In the genomic region with DNA sequence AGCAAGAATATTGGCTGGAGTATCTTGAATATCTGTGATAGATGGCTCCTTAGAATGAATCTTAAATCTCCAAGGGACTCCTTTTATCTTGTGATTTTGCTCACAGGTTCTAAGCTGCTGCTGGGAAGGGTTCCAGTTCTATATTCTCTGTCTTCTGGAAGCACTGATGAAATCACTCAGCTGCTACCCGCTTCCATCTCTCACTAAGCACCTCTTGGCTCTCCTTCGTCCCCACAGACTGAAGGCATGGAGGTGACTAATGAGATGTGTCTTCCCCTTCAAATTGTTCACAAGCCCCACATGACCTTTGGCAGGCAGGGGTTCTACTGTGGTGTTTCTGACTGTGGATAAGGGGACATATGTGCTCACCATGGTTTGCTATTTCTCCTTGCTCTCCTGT, we compare ENCODE assay signal across 25 cellular contexts.
DNase-seq lines count a peak whose midpoint lies in the region; ATAC-seq and TF ChIP-seq lines count a peak whose summit lies in the region.
"Had no signal": no experiment of that assay in that cellular context is flagged by ENCODE, and none has a peak within 500 bp of the region (broad histone marks: within the 10 kb centered on the region; RNA-seq: fewer than 3 reads in every experiment).

No MANE protein-coding gene starts in this region.

- H4K91ac ChIP-seq in IMR-90 (ENCODE audit: insufficient read depth, low read depth, low read length) = no peak overlapping the region; the same call in 1 of the 2 replicates

- no peak overlapping the region for H3K14ac ChIP-seq in IMR-90 (replicated peaks; ENCODE audit: low read depth, low read length)

- no peak overlapping the region for H2AK5ac ChIP-seq in IMR-90 (ENCODE audit: low read depth, low read length)

- H4K20me1 ChIP-seq in IMR-90 (ENCODE audit: insufficient read depth, low read length) (no peaks in the 10 kb centered on the region), osteoblast (ENCODE audit: insufficient read depth, low read length) (no peaks in the 10 kb centered on the region), mammary epithelial cell (ENCODE audit: insufficient read depth, low read length) (no peaks in the 10 kb centered on the region)

- H3K27me3 ChIP-seq in IMR-90 (ENCODE audit: control insufficient read depth, insufficient read depth, low read length) (no peaks in the 10 kb centered on the region), brain microvascular endothelial cell (replicated peaks) (no peaks in the 10 kb centered on the region), osteoblast (ENCODE audit: insufficient read depth, low read length) (no peaks in the 10 kb centered on the region), mammary epithelial cell (ENCODE audit: insufficient read depth, low read length) (no peaks in the 10 kb centered on the region), lower lobe of right lung (ENCODE audit: low read depth) (no peaks in the 10 kb centered on the region)
- H3K27me3 ChIP-seq: body of pancreas, foreskin keratinocyte, Peyer's patch, testis had no signal

- POLR2A ChIA-PET in IMR-90 (lab: Charles Lee; ENCODE audit: unreplicated experiment) = no interaction called here

- H3K36me3 ChIP-seq in IMR-90 (ENCODE audit: control insufficient read depth, insufficient read depth, low read length) = peaks cover 8% of the 10 kb centered on the region
- no peaks in the 10 kb centered on the region for H3K36me3 ChIP-seq in brain microvascular endothelial cell (replicated peaks)
- peaks cover 7% of the 10 kb centered on the region for H3K36me3 ChIP-seq in osteoblast (ENCODE audit: insufficient read depth, low read length)
- H3K36me3 ChIP-seq in mammary epithelial cell (ENCODE audit: insufficient read depth, low read length) = peaks cover 3% of the 10 kb centered on the region
- H3K36me3 ChIP-seq in lower lobe of right lung = peaks cover 10% of the 10 kb centered on the region

- no peaks in the 10 kb centered on the region for H3K4me1 ChIP-seq in IMR-90 (ENCODE audit: control insufficient read depth, insufficient read depth, low read length)
- peaks cover 9% of the 10 kb centered on the region for H3K4me1 ChIP-seq in osteoblast (ENCODE audit: insufficient read depth, low read length)
- no peaks in the 10 kb centered on the region for H3K4me1 ChIP-seq in mammary epithelial cell (ENCODE audit: insufficient read depth, low read length)
- no peaks in the 10 kb centered on the region for H3K4me1 ChIP-seq in lower lobe of right lung
- H3K4me1 ChIP-seq: body of pancreas, foreskin keratinocyte, parathyroid adenoma, Peyer's patch, testis had no signal

- no peak for TF ChIP-seq POLR2A in IMR-90 (IDR thresholded peaks at IDR 0.05; ENCODE audit: low read depth, low read length)

- TF ChIP-seq CTCF in IMR-90 (conservative IDR thresholded peaks at IDR 0.05; ENCODE audit: low read depth, low read length) (no peak), brain microvascular endothelial cell (IDR thresholded peaks at IDR 0.05; ENCODE audit: low read depth, low read length, missing control alignments) (no peak), osteoblast (IDR thresholded peaks at IDR 0.05; ENCODE audit: extremely low read depth, low read depth, low read length) (no peak), mammary epithelial cell (conservative IDR thresholded peaks at IDR 0.05 in 1 of 2, IDR thresholded peaks at IDR 0.05 in 1 of 2; ENCODE audit: extremely low read depth in 1 of 2, insufficient read depth in 1 of 2, low read depth in 1 of 2, low read length in 2 of 2) (no peak), lower lobe of right lung (IDR thresholded peaks at IDR 0.05) (no peak)

- no peak overlapping the region for H2BK120ac ChIP-seq in IMR-90 (ENCODE audit: low read depth, low read length)

- H2AK9ac ChIP-seq in IMR-90 (replicated peaks; ENCODE audit: low read depth, low read length, poor library complexity) = no peak overlapping the region

- no peak overlapping the region for H2BK20ac ChIP-seq in IMR-90 (ENCODE audit: low read depth, low read length)

- H3K79me2 ChIP-seq in osteoblast (ENCODE audit: insufficient read depth, low read length) (no peaks in the 10 kb centered on the region), mammary epithelial cell (ENCODE audit: insufficient read depth, low read length) (no peaks in the 10 kb centered on the region)
- H3K79me2 ChIP-seq: parathyroid adenoma had no signal

- DNase-seq in EL (peak; percentile 8), IMR-90 (peak; percentile 21), brain microvascular endothelial cell (peak; percentile 28), osteoblast (ENCODE audit: insufficient read length, low spot score, missing footprints) (no peak), mammary epithelial cell (no peak), lower lobe of right lung (no peak), NCI-H1930 (lab: John Stamatoyannopoulos, UW) (no peak)
- DNase-seq: activated B cell treated with CpG ODN at 0.5 μM for 24 hours; activated naive CD4-positive, alpha-beta T cell treated with Interleukin-2 at 50 U/mL for 16 hours; body of pancreas; CD4-positive, alpha-beta T cell; DND-41; foreskin keratinocyte; hypothalamus; kidney glomerular epithelial cell; mesendoderm; naive thymus-derived CD8-positive, alpha-beta T cell; NCI-H1694; NCI-H345; Peyer's patch; stimulated activated CD4-positive, alpha-beta T cell treated with anti-CD3 and anti-CD28 coated beads, Interleukin-4, amount 100 ng/mL, for 1 hour; testis had no signal

- H3K9me3 ChIP-seq in IMR-90 (ENCODE audit: control insufficient read depth, insufficient read depth, low read length) (no peaks in the 10 kb centered on the region), osteoblast (ENCODE audit: low read depth, low read length) (no peaks in the 10 kb centered on the region), mammary epithelial cell (replicated peaks; ENCODE audit: insufficient read depth, low read length) (no peaks in the 10 kb centered on the region), lower lobe of right lung (no peaks in the 10 kb centered on the region)
- H3K9me3 ChIP-seq: body of pancreas, Peyer's patch, testis had no signal

- no peak overlapping the region for H4K8ac ChIP-seq in IMR-90 (ENCODE audit: low read depth in 2 of 2, low read length in 2 of 2)

- no peak overlapping the region for H2BK15ac ChIP-seq in IMR-90 (ENCODE audit: low read depth, low read length)

- H3K9ac ChIP-seq in IMR-90 (ENCODE audit: low read depth, low read length) = no peak overlapping the region
- no peak overlapping the region for H3K9ac ChIP-seq in mammary epithelial cell (ENCODE audit: insufficient read depth, low read length)
- H3K9ac ChIP-seq: parathyroid adenoma had no signal

- H2BK5ac ChIP-seq in IMR-90 (ENCODE audit: low read depth, low read length, poor library complexity, severe bottlenecking) = no peak overlapping the region

- 0 out of 4 replicates have a peak, but pooled peaks cover 0 to 4% of the 10 kb centered on the region in 2 experiments for H3K79me1 ChIP-seq in IMR-90 (ENCODE audit: low read depth in 1 of 2, low read length in 2 of 2)

- no peak overlapping the region for H3K18ac ChIP-seq in IMR-90 (ENCODE audit: low read depth, low read length)

- H3K27ac ChIP-seq in IMR-90 (ENCODE audit: insufficient read depth, low read length) (no peak overlapping the region), brain microvascular endothelial cell (no peak overlapping the region), osteoblast (ENCODE audit: low read depth, low read length) (peak overlapping the region; percentile 3), mammary epithelial cell (ENCODE audit: insufficient read depth, low read depth, low read length) (no peak overlapping the region), lower lobe of right lung (no peak overlapping the region)
- H3K27ac ChIP-seq: body of pancreas, coronary artery, foreskin keratinocyte, parathyroid adenoma, Peyer's patch, testis had no signal

- dilution Hi-C loops in IMR-90 (cut with HindIII; ENCODE audit: low sequenced_read_pairs, unreplicated experiment) (no loop called here), mammary epithelial cell (cut with HindIII; ENCODE audit: low sequenced_read_pairs) (no loop called here)

- intact Hi-C loops in IMR-90 (cut with micrococcal nuclease) = no loop called here
- intact Hi-C loops in mammary epithelial cell (cut with micrococcal nuclease) = no loop called here
- intact Hi-C loops in lower lobe of right lung (cut with DNase I) = no loop called here

- H2AFZ ChIP-seq in IMR-90 (replicated peaks; ENCODE audit: low read length, poor library complexity) (no peak overlapping the region), osteoblast (ENCODE audit: low read length) (no peak overlapping the region), mammary epithelial cell (ENCODE audit: low read depth, low read length) (no peak overlapping the region)
- H2AFZ ChIP-seq: parathyroid adenoma had no signal

- no peak overlapping the region for H4K5ac ChIP-seq in IMR-90 (ENCODE audit: low read depth, low read length)

- H3K4me2 ChIP-seq in IMR-90 (ENCODE audit: low read depth, low read length) = no peak overlapping the region
- H3K4me2 ChIP-seq in osteoblast (ENCODE audit: insufficient read depth, low read length) = no peak overlapping the region
- no peak overlapping the region for H3K4me2 ChIP-seq in mammary epithelial cell (ENCODE audit: insufficient read depth, low read depth, low read length)

- BruUV-seq in IMR-90 (replicated peaks; lab: Mats Ljungman, UMichigan) = no TSS peak
- no TSS peak for BruUV-seq in mammary epithelial cell (replicated peaks; lab: Mats Ljungman, UMichigan)

- no CpG with 5 or more reads among the region's 2 CpGs for WGBS in IMR-90 (ENCODE audit: extremely low coverage in 2 of 2, insufficient read length in 1 of 2), 2 experiments
- WGBS in mammary epithelial cell (ENCODE audit: low coverage, missing lambda C conversion rate) = 100% methylated on average over 2 of the region's 2 CpGs

- no peak overlapping the region for H3K56ac ChIP-seq in IMR-90 (ENCODE audit: extremely low read depth, insufficient read depth, low read length)

- no peak for TF ChIP-seq RAD21 in IMR-90 (IDR thresholded peaks at IDR 0.05; ENCODE audit: low read length)

- CTCF ChIA-PET in IMR-90 (lab: Yijun Ruan, JAX) = no interaction called here
- CTCF ChIA-PET in mammary epithelial cell (lab: Charles Lee; ENCODE audit: low non-redundant PET) = no interaction called here

- in situ Hi-C loops in IMR-90 (cut with MboI; ENCODE audit: low sequenced_read_pairs) (no loop called here), brain microvascular endothelial cell (cut with HindIII; ENCODE audit: low pct_ligation_motif_present, low sequenced_read_pairs) (no loop called here), mammary epithelial cell (cut with MboI; ENCODE audit: low sequenced_read_pairs in 2 of 2) (no loop called here)

- no peak overlapping the region for H3K23ac ChIP-seq in IMR-90 (ENCODE audit: low read depth, low read length)

- peaks cover 5% of the 10 kb centered on the region; the same call in 1 of the 2 replicates for H3K9me1 ChIP-seq in IMR-90 (ENCODE audit: insufficient read depth, low read length)

- ATAC-seq in IMR-90 (ENCODE audit: low read depth) (no peak), lower lobe of right lung (no peak)
- ATAC-seq: body of pancreas; foreskin keratinocyte; K562; naive thymus-derived CD8-positive, alpha-beta T cell had no signal

- H3K4me3 ChIP-seq in IMR-90 (ENCODE audit: insufficient read depth, low read depth, low read length) = no peak overlapping the region
- no peak overlapping the region for H3K4me3 ChIP-seq in brain microvascular endothelial cell (ENCODE audit: low read depth, low read length)
- H3K4me3 ChIP-seq in osteoblast (ENCODE audit: insufficient read depth, low read length) = no peak overlapping the region
- no peak overlapping the region for H3K4me3 ChIP-seq in mammary epithelial cell (replicated peaks in 1 of 3; ENCODE audit: insufficient read depth in 1 of 3, low read depth in 2 of 3, low read length in 3 of 3)
- no peak overlapping the region for H3K4me3 ChIP-seq in lower lobe of right lung
- H3K4me3 ChIP-seq: body of pancreas, coronary artery, K562, Peyer's patch, testis had no signal

- no peak overlapping the region for H3K4ac ChIP-seq in IMR-90 (ENCODE audit: low read depth, low read length)

Comparison
In these comparisons a context has a peak if more than half of its experiments do, and no peak if none do; other contexts are left out.
1. DNase-seq: peak in EL (single experiment), IMR-90 (single experiment) and brain microvascular endothelial cell (single experiment); none in osteoblast (single experiment), mammary epithelial cell (single experiment), lower lobe of right lung (single experiment) and NCI-H1930 (0 of 2).